In the genomic region with DNA sequence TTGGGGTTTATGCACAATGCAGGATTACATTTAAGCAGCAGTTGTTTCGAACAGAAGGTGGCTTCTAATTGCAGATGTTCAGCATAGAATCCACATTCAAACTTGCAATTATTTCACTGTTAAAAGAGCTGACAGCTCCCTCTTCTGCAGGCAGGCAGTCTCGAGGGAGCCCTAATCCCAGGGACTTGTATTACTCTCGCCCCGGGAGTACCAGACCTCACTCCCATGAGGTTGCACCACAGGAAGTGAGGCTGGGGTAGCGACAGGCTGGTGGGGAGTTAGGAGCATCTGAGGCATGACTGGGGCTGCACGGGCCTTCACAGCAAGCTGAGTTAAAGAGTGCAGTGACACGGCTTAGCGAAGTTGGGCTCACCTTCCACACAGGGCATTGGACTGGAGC, we compare ENCODE assay signal across 23 cellular contexts.
"Had no signal": no experiment of that assay in that cellular context is flagged by ENCODE, and none has a peak within 500 bp of the region (broad histone marks: within the 10 kb centered on the region; RNA-seq: fewer than 3 reads in every experiment).

No MANE protein-coding gene starts in this region.

- H3K4me3 ChIP-seq: cardiac muscle cell had no signal

- H3K36me3 ChIP-seq: brain microvascular endothelial cell, cardiac muscle cell had no signal

- ATAC-seq: activated T-helper 17 cell treated with anti-CD3 and anti-CD28 coated beads, Interleukin-2, amount 50 U/mL, for 72 hours; T-helper 17 cell had no signal

- H3K27me3 ChIP-seq: brain microvascular endothelial cell had no signal

- H3K27ac ChIP-seq: brain microvascular endothelial cell, cardiac muscle cell had no signal

- DNase-seq: activated CD4-positive, alpha-beta memory T cell treated with anti-CD3 and anti-CD28 coated beads for 36 hours; activated CD4-positive, alpha-beta T cell treated with anti-CD3 and anti-CD28 coated beads, Interleukin-2, amount 10 ng/mL, durations not matched to agents 7 days and 5 days; activated CD4-positive, CD25-positive, alpha-beta regulatory T cell; activated gamma-delta T cell treated with Interleukin-2 at 50 U/mL for 16 hours; activated naive CD4-positive, alpha-beta T cell treated with anti-CD3 and anti-CD28 coated beads, Interleukin-2, amount 10 ng/mL, durations not matched to agents 7 days and 5 days; activated naive CD8-positive, alpha-beta T cell treated with anti-CD3 and anti-CD28 coated beads for 36 hours; activated T-cell treated with anti-CD3 and anti-CD28 coated beads for 4 hours; activated T-cell treated with anti-CD3 and anti-CD28 coated beads, Interleukin-2, amount 50 U/mL, for 48 hours; brain microvascular endothelial cell; MM.1S; NCI-H1105 treated with DMSO at 0.1 percent for 48 hours; NCI-H1436 treated with DMSO at 0.1 percent for 48 hours; NCI-H187; NCI-H2081; NCI-H2227 treated with DMSO at 0.1 percent for 48 hours; NCI-H446 treated with DMSO at 0.1 percent for 48 hours; NCI-H524 treated with DMSO at 0.1 percent for 48 hours; NCI-H748 treated with DMSO at 0.1 percent for 48 hours; SIG-M5; T-helper 17 cell; T-helper 9 cell had no signal
